18 cellular contexts compared by ENCODE assay signal in genomic region chr3:32448686-32449474, GRCh38. TPM values are rescaled to one million over a fixed set of nuclear protein-coding genes. Genes with fewer than 3 reads are reported as not detected.
DNase-seq lines count a peak whose midpoint lies in the region; ATAC-seq and TF ChIP-seq lines count a peak whose summit lies in the region.
"Had no signal": no experiment of that assay in that cellular context is flagged by ENCODE, and none has a peak within 500 bp of the region (broad histone marks: within the 10 kb centered on the region; RNA-seq: fewer than 3 reads in every experiment).

No MANE protein-coding gene starts in this region.

- intact Hi-C loops in activated CD8-positive, alpha-beta T cell treated with anti-CD3 and anti-CD28 coated beads for 36 hours (cut with micrococcal nuclease) = no loop called here

- CTCF ChIA-PET in activated CD8-positive, alpha-beta T cell treated with anti-CD3 and anti-CD28 coated beads for 36 hours (lab: Charles Lee) = interaction anchor here (0.6 to 2.7 kb wide), 5 partner anchors 10 to 74 kb away, joined by 3 to 9 read pairs (median 3); no protein-coding TSS in a partner anchor
- CTCF ChIA-PET in activated CD8-positive, alpha-beta T cell treated with anti-CD3 and anti-CD28 coated beads, Interleukin-2, amount 10 ng/mL, durations not matched to agents 7 days and 5 days (lab: Charles Lee) = interaction anchor here (1.1 to 2.0 kb wide), 5 partner anchors 9 to 74 kb away, joined by 3 to 6 read pairs (median 4); no protein-coding TSS in a partner anchor

- POLR2A ChIA-PET in activated CD8-positive, alpha-beta T cell treated with anti-CD3 and anti-CD28 coated beads for 36 hours (lab: Charles Lee) = interaction anchor here (0.8 to 1.7 kb wide), 4 partner anchors 10 to 25 kb away, joined by 3 to 5 read pairs (median 4); no protein-coding TSS in a partner anchor
- POLR2A ChIA-PET in activated CD8-positive, alpha-beta T cell treated with anti-CD3 and anti-CD28 coated beads, Interleukin-2, amount 10 ng/mL, durations not matched to agents 7 days and 5 days (lab: Charles Lee) = interaction anchor here (0.9 to 1.3 kb wide), 2 partner anchors 11 to 35 kb away, joined by 3 to 4 read pairs; no protein-coding TSS in a partner anchor

- H3K4me1 Mint-ChIP-seq in activated CD8-positive, alpha-beta T cell treated with anti-CD3 and anti-CD28 coated beads for 36 hours (ENCODE audit: low read depth) = peaks cover 41% of the 10 kb centered on the region
- H3K4me1 Mint-ChIP-seq in activated CD8-positive, alpha-beta T cell treated with anti-CD3 and anti-CD28 coated beads, Interleukin-2, amount 10 ng/mL, durations not matched to agents 7 days and 5 days (ENCODE audit: low read depth) = peaks cover 33% of the 10 kb centered on the region
- peaks cover 27% of the 10 kb centered on the region for H3K4me1 Mint-ChIP-seq in HFFc6 (ENCODE audit: low read depth)

- no peak for DNase-seq in activated CD8-positive, alpha-beta T cell treated with anti-CD3 and anti-CD28 coated beads for 36 hours
- DNase-seq in activated CD8-positive, alpha-beta T cell treated with anti-CD3 and anti-CD28 coated beads, Interleukin-2, amount 10 ng/mL, durations not matched to agents 7 days and 5 days = no peak
- DNase-seq in HFFc6 (no peak), islet precursor cell (peak; percentile 32), putamen (ENCODE audit: low spot score) (peak; percentile 19), superior temporal gyrus (ENCODE audit: extremely low spot score) (no peak)
- DNase-seq: activated naive CD8-positive, alpha-beta T cell treated with anti-CD3 and anti-CD28 coated beads, Interleukin-2, amount 50 U/mL, for 24 hours; COR-L47; foreskin melanocyte; GDM1; Karpas-422; mucosa of descending colon; NCI-H1436 treated with DMSO at 0.1 percent for 48 hours; NCI-H446 had no signal

- H3K36me3 Mint-ChIP-seq in activated CD8-positive, alpha-beta T cell treated with anti-CD3 and anti-CD28 coated beads for 36 hours (ENCODE audit: low read depth) = peaks cover 50% of the 10 kb centered on the region
- H3K36me3 Mint-ChIP-seq in activated CD8-positive, alpha-beta T cell treated with anti-CD3 and anti-CD28 coated beads, Interleukin-2, amount 10 ng/mL, durations not matched to agents 7 days and 5 days (ENCODE audit: low read depth) = peaks cover 59% of the 10 kb centered on the region
- H3K36me3 Mint-ChIP-seq in HFFc6 (ENCODE audit: low read depth) = peaks cover 26% of the 10 kb centered on the region

- peak overlapping the region; percentile 25 for H3K27ac Mint-ChIP-seq in activated CD8-positive, alpha-beta T cell treated with anti-CD3 and anti-CD28 coated beads for 36 hours
- H3K27ac Mint-ChIP-seq in activated CD8-positive, alpha-beta T cell treated with anti-CD3 and anti-CD28 coated beads, Interleukin-2, amount 10 ng/mL, durations not matched to agents 7 days and 5 days = no peak overlapping the region
- 0 out of 2 replicates have a peak overlapping the region, but pooled peaks have one; percentile 15 for H3K27ac Mint-ChIP-seq in HFFc6
- H3K27ac Mint-ChIP-seq: activated naive CD8-positive, alpha-beta T cell treated with anti-CD3 and anti-CD28 coated beads, Interleukin-2, amount 50 U/mL, for 24 hours had no signal

- no peak overlapping the region for H3K4me3 Mint-ChIP-seq in activated CD8-positive, alpha-beta T cell treated with anti-CD3 and anti-CD28 coated beads for 36 hours
- no peak overlapping the region for H3K4me3 Mint-ChIP-seq in activated CD8-positive, alpha-beta T cell treated with anti-CD3 and anti-CD28 coated beads, Interleukin-2, amount 10 ng/mL, durations not matched to agents 7 days and 5 days
- H3K4me3 Mint-ChIP-seq in HFFc6 = no peak overlapping the region
- H3K4me3 Mint-ChIP-seq: activated naive CD8-positive, alpha-beta T cell treated with anti-CD3 and anti-CD28 coated beads, Interleukin-2, amount 50 U/mL, for 24 hours; central memory CD8-positive, alpha-beta T cell had no signal

- TF ChIP-seq CTCF in activated CD8-positive, alpha-beta T cell treated with anti-CD3 and anti-CD28 coated beads for 36 hours (IDR thresholded peaks at IDR 0.05) = no peak
- TF ChIP-seq CTCF in HFFc6 (IDR thresholded peaks at IDR 0.05) = no peak

- no peaks in the 10 kb centered on the region for H3K27me3 Mint-ChIP-seq in activated CD8-positive, alpha-beta T cell treated with anti-CD3 and anti-CD28 coated beads for 36 hours
- H3K27me3 Mint-ChIP-seq in activated CD8-positive, alpha-beta T cell treated with anti-CD3 and anti-CD28 coated beads, Interleukin-2, amount 10 ng/mL, durations not matched to agents 7 days and 5 days (ENCODE audit: low read depth) = no peaks in the 10 kb centered on the region
- no peaks in the 10 kb centered on the region; the same call in 1 of the 2 replicates for H3K27me3 Mint-ChIP-seq in HFFc6 (ENCODE audit: insufficient read depth)
- H3K27me3 Mint-ChIP-seq: activated naive CD8-positive, alpha-beta T cell treated with anti-CD3 and anti-CD28 coated beads, Interleukin-2, amount 50 U/mL, for 24 hours; central memory CD8-positive, alpha-beta T cell had no signal

- H3K9me3 Mint-ChIP-seq in activated CD8-positive, alpha-beta T cell treated with anti-CD3 and anti-CD28 coated beads for 36 hours = peaks cover 5% of the 10 kb centered on the region
- no peaks in the 10 kb centered on the region for H3K9me3 Mint-ChIP-seq in activated CD8-positive, alpha-beta T cell treated with anti-CD3 and anti-CD28 coated beads, Interleukin-2, amount 10 ng/mL, durations not matched to agents 7 days and 5 days (ENCODE audit: insufficient read depth)
- no peaks in the 10 kb centered on the region for H3K9me3 Mint-ChIP-seq in HFFc6
- H3K9me3 Mint-ChIP-seq: central memory CD8-positive, alpha-beta T cell had no signal

- no peak for ATAC-seq in activated CD8-positive, alpha-beta T cell treated with anti-CD3 and anti-CD28 coated beads for 36 hours
- ATAC-seq in activated CD8-positive, alpha-beta T cell treated with anti-CD3 and anti-CD28 coated beads, Interleukin-2, amount 10 ng/mL, durations not matched to agents 7 days and 5 days = no peak
- ATAC-seq in GM18867 (IDR thresholded peaks at IDR 0.05; ENCODE audit: unreplicated experiment) = no peak
- ATAC-seq in GM21529 (IDR thresholded peaks at IDR 0.05; ENCODE audit: unreplicated experiment) = no peak
- ATAC-seq: activated naive CD8-positive, alpha-beta T cell treated with anti-CD3 and anti-CD28 coated beads, Interleukin-2, amount 50 U/mL, for 24 hours; mucosa of descending colon had no signal

RNA-seq across cellular contexts. Expression of gene CMTM6, which starts 53.8 kb away (rescaled TPM):
- 10 to 100 TPM; 49.8 to 50.1 TPM for total RNA-seq in activated CD8-positive, alpha-beta T cell treated with anti-CD3 and anti-CD28 coated beads for 36 hours
- total RNA-seq in activated CD8-positive, alpha-beta T cell treated with anti-CD3 and anti-CD28 coated beads, Interleukin-2, amount 10 ng/mL, durations not matched to agents 7 days and 5 days = 10 to 100 TPM; 49.1 to 51.5 TPM
- total RNA-seq in HFFc6 (2021; fragmentation: NEBNext Ultra II Directional; extraction: Animal tissue kit (Norgen Biotek cat#: 25700)) = 10 to 100 TPM; 55.7 to 68.0 (median 62.7) TPM

RNA-seq across cellular contexts. Expression of gene CMTM7, which starts 57.2 kb away (rescaled TPM):
- total RNA-seq in activated CD8-positive, alpha-beta T cell treated with anti-CD3 and anti-CD28 coated beads for 36 hours = 10 to 100 TPM; 36.1 to 37.2 TPM
- 10 to 100 TPM; 38.3 to 42.3 TPM for total RNA-seq in activated CD8-positive, alpha-beta T cell treated with anti-CD3 and anti-CD28 coated beads, Interleukin-2, amount 10 ng/mL, durations not matched to agents 7 days and 5 days
- total RNA-seq in HFFc6 (2021; fragmentation: NEBNext Ultra II Directional; extraction: Animal tissue kit (Norgen Biotek cat#: 25700)) = 10 to 100 TPM; 10.1 to 17.7 (median 15.7) TPM
- total RNA-seq: A673 had no signal

Comparison
In these comparisons a context has a peak if more than half of its experiments do, and no peak if none do; other contexts are left out.
1. DNase-seq: peak in islet precursor cell (single experiment) and putamen (single experiment); none in activated CD8-positive, alpha-beta T cell treated with anti-CD3 and anti-CD28 coated beads for 36 hours (single experiment), activated CD8-positive, alpha-beta T cell treated with anti-CD3 and anti-CD28 coated beads, Interleukin-2, amount 10 ng/mL, durations not matched to agents 7 days and 5 days (single experiment), HFFc6 (single experiment) and superior temporal gyrus (single experiment).